Comparison of ENCODE assay signal across 18 cellular contexts in genomic region chr18:9991021-9992000, GRCh38.
A peak's percentile ranks its signal among the peaks of the same experiment; 100 is the strongest.
DNase-seq lines count a peak whose midpoint lies in the region; ATAC-seq, FAIRE-seq and TF ChIP-seq lines count a peak whose summit lies in the region.
"Had no signal": no experiment of that assay in that cellular context is flagged by ENCODE, and none has a peak within 500 bp of the region (broad histone marks: within the 10 kb centered on the region; RNA-seq: fewer than 3 reads in every experiment).

No MANE protein-coding gene starts in this region.

- H2AFZ ChIP-seq in K562 (ENCODE audit: low read depth, low read length) (no peak overlapping the region), neuronal stem cell (ENCODE audit: low read length) (no peak overlapping the region)
- H2AFZ ChIP-seq: GM23248 had no signal

- peaks cover 6% of the 10 kb centered on the region in 2 experiments; a peak in 3 of 5 replicates for H3K4me1 ChIP-seq in K562 (replicated peaks in 1 of 2; ENCODE audit: control insufficient read depth in 2 of 2, insufficient read depth in 2 of 2, low read length in 2 of 2)
- peaks cover 12% of the 10 kb centered on the region in 2 donors for H3K4me1 ChIP-seq in neuronal stem cell (ENCODE audit: control insufficient read depth in 2 of 2, insufficient read depth in 1 of 2, low read depth in 1 of 2, low read length in 2 of 2)

- H2AK5ac ChIP-seq in neuronal stem cell (ENCODE audit: low read depth, low read length), result no peak overlapping the region

- 13% methylated on average over 28 of the region's 29 CpGs for WGBS in K562 (ENCODE audit: insufficient coverage, low coverage, missing lambda C conversion rate)
- no CpG with 5 or more reads among the region's 29 CpGs for WGBS in neuronal stem cell (ENCODE audit: extremely low coverage in 2 of 2, insufficient read length in 2 of 2, insufficient replicate concordance in 1 of 2), 2 donors

- TF ChIP-seq POLR2A in K562 (conservative IDR thresholded peaks at IDR 0.05), result no peak

- TF ChIP-seq CTCF in K562 (IDR thresholded peaks at IDR 0.05 in 2 of 3, conservative IDR thresholded peaks at IDR 0.05 in 1 of 3; ENCODE audit: insufficient read depth in 2 of 3, low read depth in 1 of 3, low read length in 3 of 3) (no peak), mesothelial cell of epicardium (IDR thresholded peaks at IDR 0.05; ENCODE audit: unreplicated experiment) (no peak), chondrocyte (IDR thresholded peaks at IDR 0.05) (no peak), HFFc6 (IDR thresholded peaks at IDR 0.05) (no peak)

- no peak overlapping the region for H3K14ac ChIP-seq in neuronal stem cell (ENCODE audit: low read length)

- intact Hi-C loops in K562 (cut with micrococcal nuclease), result no loop called here

- TF ChIP-seq EP300 in K562 (IDR thresholded peaks at IDR 0.05; ENCODE audit: low read length), result no peak

- 0 out of 2 replicates have a peak, but pooled peaks cover 3% of the 10 kb centered on the region for H4K20me1 ChIP-seq in K562 (replicated peaks; ENCODE audit: control insufficient read depth, insufficient read depth, low read length)

- CTCF ChIA-PET in K562 (lab: Yijun Ruan, JAX; ENCODE audit: low intra/inter-chr PET ratio), result no interaction called here

- H3K27ac ChIP-seq in K562 (ENCODE audit: extremely low read depth, low read depth, low read length), result no peak overlapping the region
- H3K27ac ChIP-seq in neuronal stem cell (replicated peaks; ENCODE audit: low read length), result no peak overlapping the region
- H3K27ac ChIP-seq: GM23248 had no signal

- H3K4me1 Mint-ChIP-seq in mesothelial cell of epicardium (peaks cover 56% of the 10 kb centered on the region), chondrocyte (ENCODE audit: low read depth) (peaks cover 21% of the 10 kb centered on the region), HFFc6 (ENCODE audit: low read depth) (no peaks in the 10 kb centered on the region)
- H3K4me1 Mint-ChIP-seq: B cell; CD4-positive, alpha-beta memory T cell had no signal

- no peak overlapping the region for H3K4me2 ChIP-seq in K562 (ENCODE audit: insufficient read depth, low read length)
- no peak overlapping the region for H3K4me2 ChIP-seq in neuronal stem cell (ENCODE audit: insufficient read depth, low read length, poor library complexity, severe bottlenecking)

- H2BK5ac ChIP-seq in neuronal stem cell (ENCODE audit: low read length), result peak overlapping the region; percentile 12

- no peaks in the 10 kb centered on the region for H3K79me1 ChIP-seq in neuronal stem cell (ENCODE audit: low read depth, low read length)

- no peak overlapping the region for H4K8ac ChIP-seq in neuronal stem cell (ENCODE audit: low read depth, low read length)

- DNase-seq in K562 (ENCODE audit: extremely low read depth in 1 of 4, low spot score in 3 of 4) (no peak), ecto neural progenitor cell (ENCODE audit: low spot score) (peak; percentile 39), mesothelial cell of epicardium (ENCODE audit: low spot score in 2 of 2, unreplicated experiment in 2 of 2) (no peak), neuronal stem cell (ENCODE audit: low spot score) (no peak), NCI-H2107 (lab: John Stamatoyannopoulos, UW) (no peak), chondrocyte (ENCODE audit: low spot score) (no peak), G401 (ENCODE audit: low spot score) (no peak), HFFc6 (no peak)
- DNase-seq: C1 segment of cervical spinal cord; CD4-positive, alpha-beta memory T cell; DMS79; GM23248 had no signal

- peak overlapping the region; percentile 25 for H3K18ac ChIP-seq in neuronal stem cell (ENCODE audit: low read length)

- H3K27ac Mint-ChIP-seq in mesothelial cell of epicardium (peak overlapping the region; percentile 90), chondrocyte (ENCODE audit: unreplicated experiment) (no peak overlapping the region), HFFc6 (no peak overlapping the region)
- H3K27ac Mint-ChIP-seq: B cell; CD4-positive, alpha-beta memory T cell had no signal

- H3K9me3 ChIP-seq in K562 (replicated peaks; ENCODE audit: control insufficient read depth, insufficient read depth, low read depth, low read length) (no peaks in the 10 kb centered on the region), neuronal stem cell (replicated peaks in 1 of 2; ENCODE audit: control insufficient read depth in 2 of 2, insufficient read depth in 1 of 2, low read depth in 1 of 2, low read length in 2 of 2) (no peaks in the 10 kb centered on the region)

- H3K4me3 Mint-ChIP-seq in mesothelial cell of epicardium, result no peak overlapping the region
- H3K4me3 Mint-ChIP-seq in chondrocyte (ENCODE audit: unreplicated experiment), result no peak overlapping the region
- H3K4me3 Mint-ChIP-seq in HFFc6, result no peak overlapping the region
- H3K4me3 Mint-ChIP-seq: B cell; CD4-positive, alpha-beta memory T cell had no signal

- no peaks in the 10 kb centered on the region for H3K9me1 ChIP-seq in K562 (ENCODE audit: control insufficient read depth, insufficient read depth, low read length)

- no peaks in the 10 kb centered on the region for H3K36me3 ChIP-seq in K562 (ENCODE audit: control insufficient read depth, insufficient read depth, low read length)
- H3K36me3 ChIP-seq in neuronal stem cell (replicated peaks in 1 of 2; ENCODE audit: control insufficient read depth in 2 of 2, insufficient read depth in 2 of 2, low read length in 2 of 2), result no peaks in the 10 kb centered on the region

- in situ Hi-C loops in K562 (cut with MboI), result no loop called here
- in situ Hi-C loops in G401 (cut with HindIII; ENCODE audit: low sequenced_read_pairs), result no loop called here

- H3K79me2 ChIP-seq in K562 (ENCODE audit: control insufficient read depth, insufficient read depth, low read length), result no peaks in the 10 kb centered on the region

- no peak overlapping the region for H2BK12ac ChIP-seq in neuronal stem cell (ENCODE audit: low read length)

- POLR2A ChIA-PET in K562 (lab: Yijun Ruan, JAX), result interaction anchor here (0.5 to 0.7 kb wide), 2 partner anchors 8 to 275 kb away, joined by 3 read pairs; no protein-coding TSS in a partner anchor

- H3K27me3 Mint-ChIP-seq in mesothelial cell of epicardium (ENCODE audit: low read depth) (peaks cover 6% of the 10 kb centered on the region), chondrocyte (ENCODE audit: low read depth) (peaks cover 9% of the 10 kb centered on the region), HFFc6 (ENCODE audit: insufficient read depth) (peaks cover 23% of the 10 kb centered on the region)

- H3K36me3 Mint-ChIP-seq in mesothelial cell of epicardium (no peaks in the 10 kb centered on the region), chondrocyte (ENCODE audit: low read depth) (no peaks in the 10 kb centered on the region), HFFc6 (ENCODE audit: low read depth) (no peaks in the 10 kb centered on the region)
- H3K36me3 Mint-ChIP-seq: CD4-positive, alpha-beta memory T cell had no signal

- no peak for TF ChIP-seq RAD21 in K562 (CRISPR knock-in tag; conservative IDR thresholded peaks at IDR 0.05 in 1 of 2, IDR thresholded peaks at IDR 0.05 in 1 of 2)

- no peak for FAIRE-seq in K562 (lab: Jason Lieb, UNC)
- FAIRE-seq: A204.1, G401.6, GM12891, H54 had no signal

- H2BK15ac ChIP-seq in neuronal stem cell (ENCODE audit: low read length), result no peak overlapping the region

- no peak overlapping the region for H4K91ac ChIP-seq in neuronal stem cell (ENCODE audit: low read depth, low read length, poor library complexity)

- H3K4ac ChIP-seq in neuronal stem cell (ENCODE audit: low read length), result no peak overlapping the region

- BruUV-seq in K562 (replicated peaks; lab: Mats Ljungman, UMichigan), result no TSS peak

- H3K9ac ChIP-seq in K562 (ENCODE audit: insufficient read depth in 1 of 2, low read depth in 2 of 2, low read length in 2 of 2), result no peak overlapping the region
- no peak overlapping the region for H3K9ac ChIP-seq in neuronal stem cell (ENCODE audit: low read depth, low read length, poor library complexity)
- H3K9ac ChIP-seq: GM23248 had no signal

- H3K4me3 ChIP-seq in K562, result no peak overlapping the region
- H3K4me3 ChIP-seq in neuronal stem cell (ENCODE audit: low read length in 2 of 2), result no peak overlapping the region
- H3K4me3 ChIP-seq: GM23248 had no signal

- ATAC-seq in K562, result no peak
- ATAC-seq: HCT116 had no signal

- no peak overlapping the region for H2BK120ac ChIP-seq in neuronal stem cell (ENCODE audit: low read depth, low read length)

- H3K27me3 ChIP-seq in K562 (ENCODE audit: control insufficient read depth in 2 of 2, insufficient read depth in 2 of 2, low read length in 2 of 2) (peaks cover 67 to 89% of the 10 kb centered on the region in 2 experiments), neuronal stem cell (ENCODE audit: control insufficient read depth in 3 of 3, insufficient read depth in 3 of 3, low read depth in 1 of 3, low read length in 3 of 3) (no peaks in the 10 kb centered on the region)

- no peaks in the 10 kb centered on the region for H3K9me3 Mint-ChIP-seq in mesothelial cell of epicardium
- H3K9me3 Mint-ChIP-seq in chondrocyte (ENCODE audit: low read depth), result no peaks in the 10 kb centered on the region
- H3K9me3 Mint-ChIP-seq in HFFc6, result no peaks in the 10 kb centered on the region

- H3K23ac ChIP-seq in neuronal stem cell (ENCODE audit: low read depth, low read length, poor library complexity), result no peak overlapping the region

TF ChIP-seq in K562, 482 proteins besides CTCF, POLR2A, EP300 and RAD21:
- TF ChIP-seq ZNF239 (CRISPR knock-in tag; IDR thresholded peaks at IDR 0.05), result no peak
- TF ChIP-seq, protein P1, sequence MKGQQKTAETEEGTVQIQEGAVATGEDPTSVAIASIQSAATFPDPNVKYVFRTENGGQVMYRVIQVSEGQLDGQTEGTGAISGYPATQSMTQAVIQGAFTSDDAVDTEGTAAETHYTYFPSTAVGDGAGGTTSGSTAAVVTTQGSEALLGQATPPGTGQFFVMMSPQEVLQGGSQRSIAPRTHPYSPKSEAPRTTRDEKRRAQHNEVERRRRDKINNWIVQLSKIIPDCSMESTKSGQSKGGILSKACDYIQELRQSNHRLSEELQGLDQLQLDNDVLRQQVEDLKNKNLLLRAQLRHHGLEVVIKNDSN (CRISPR knock-in tag; IDR thresholded peaks at IDR 0.05), result peak; percentile 35; the same call in 1 of the 2 replicates
- peak; percentile 55 for TF ChIP-seq USF2 (CRISPR knock-in tag; IDR thresholded peaks at IDR 0.05)
- TF ChIP-seq TOE1 (IDR thresholded peaks at IDR 0.05; ENCODE audit: borderline replicate concordance), result no peak
- no peak for TF ChIP-seq TOE1 (CRISPR knock-in tag; IDR thresholded peaks at IDR 0.05; ENCODE audit: borderline replicate concordance, low read depth)
- no peak for TF ChIP-seq ZFX (CRISPR knock-in tag; IDR thresholded peaks at IDR 0.05)
- TF ChIP-seq BHLHE40 (IDR thresholded peaks at IDR 0.05; ENCODE audit: low read length), result peak; percentile 78
TF ChIP-seq in K562: peak in this region for 3.
